ENCODE assay signal across 12 cellular contexts in genomic region chr9:95773061-95773433, GRCh38.
A peak's percentile ranks its signal among the peaks of the same experiment; 100 is the strongest.
DNase-seq lines count a peak whose midpoint lies in the region; ATAC-seq and TF ChIP-seq lines count a peak whose summit lies in the region.
"Had no signal": no experiment of that assay in that cellular context is flagged by ENCODE, and none has a peak within 500 bp of the region (broad histone marks: within the 10 kb centered on the region; RNA-seq: fewer than 3 reads in every experiment).

No MANE protein-coding gene starts in this region.

- H3K4me2 ChIP-seq in GM23338 (peak overlapping the region; percentile 71), hepatocyte (peak overlapping the region; percentile 75)
- H3K4me2 ChIP-seq: KMS-11 had no signal

- peaks cover 23% of the 10 kb centered on the region; the same call in 1 of the 2 replicates for H3F3A ChIP-seq in GM23338 (replicated peaks; ENCODE audit: low read depth)

- peaks cover 35% of the 10 kb centered on the region for H3K4me1 Mint-ChIP-seq in GM23338
- peaks cover 8% of the 10 kb centered on the region for H3K4me1 Mint-ChIP-seq in activated naive CD8-positive, alpha-beta T cell treated with anti-CD3 and anti-CD28 coated beads, Interleukin-2, amount 10 ng/mL, durations not matched to agents 7 days and 5 days

- no peaks in the 10 kb centered on the region for H3K9me3 Mint-ChIP-seq in GM23338
- H3K9me3 Mint-ChIP-seq in activated naive CD8-positive, alpha-beta T cell treated with anti-CD3 and anti-CD28 coated beads, Interleukin-2, amount 10 ng/mL, durations not matched to agents 7 days and 5 days: no peaks in the 10 kb centered on the region
- H3K9me3 Mint-ChIP-seq: T-helper 2 cell treated with Interferon-gamma antibody and Interleukin-4, amounts not matched to agents 5 μg/mL and 100 μg/mL, for 36 hours had no signal

- TF ChIP-seq CTCF in GM23338 (conservative IDR thresholded peaks at IDR 0.05; ENCODE audit: low read depth in 2 of 2): no peak
- TF ChIP-seq CTCF in hepatocyte (IDR thresholded peaks at IDR 0.05; ENCODE audit: poor library complexity): no peak
- TF ChIP-seq CTCF in GM13976 (IDR thresholded peaks at IDR 0.05; ENCODE audit: borderline replicate concordance, control extremely low read depth, extremely low read depth, insufficient read depth, missing control alignments): no peak

- no peaks in the 10 kb centered on the region for H3K9me3 ChIP-seq in hepatocyte (ENCODE audit: low read depth)
- no peaks in the 10 kb centered on the region for H3K9me3 ChIP-seq in stomach smooth muscle (ENCODE audit: control insufficient read depth in 2 of 2, low read length in 2 of 2)

- peaks cover 16% of the 10 kb centered on the region for H3K27me3 Mint-ChIP-seq in GM23338 (ENCODE audit: insufficient read depth, low read depth, poor library complexity)
- peaks cover 24% of the 10 kb centered on the region for H3K27me3 Mint-ChIP-seq in activated naive CD8-positive, alpha-beta T cell treated with anti-CD3 and anti-CD28 coated beads, Interleukin-2, amount 10 ng/mL, durations not matched to agents 7 days and 5 days

- no peak for ATAC-seq in GM23338
- no peak for ATAC-seq in activated naive CD8-positive, alpha-beta T cell treated with anti-CD3 and anti-CD28 coated beads, Interleukin-2, amount 10 ng/mL, durations not matched to agents 7 days and 5 days (ENCODE audit: low read depth)

- H3K36me3 ChIP-seq in GM23338 (ENCODE audit: insufficient read depth) (no peaks in the 10 kb centered on the region), hepatocyte (replicated peaks; ENCODE audit: insufficient read depth, low read depth) (no peaks in the 10 kb centered on the region), stomach smooth muscle (ENCODE audit: control insufficient read depth in 2 of 2, insufficient read depth in 2 of 2, low read length in 2 of 2) (no peaks in the 10 kb centered on the region)

- H3K79me2 ChIP-seq in GM23338 (replicated peaks; ENCODE audit: insufficient read depth): no peaks in the 10 kb centered on the region
- no peaks in the 10 kb centered on the region for H3K79me2 ChIP-seq in hepatocyte

- 62% methylated on average over 4 of the region's 4 CpGs for WGBS in hepatocyte (ENCODE audit: low lambda C conversion rate, missing lambda C conversion rate)

- no peak for DNase-seq in GM23338 (ENCODE audit: low spot score)
- no peak for DNase-seq in activated naive CD8-positive, alpha-beta T cell treated with anti-CD3 and anti-CD28 coated beads, Interleukin-2, amount 10 ng/mL, durations not matched to agents 7 days and 5 days
- DNase-seq in hepatocyte (ENCODE audit: low spot score): no peak
- DNase-seq in hippocampal formation (lab: John Stamatoyannopoulos, UW): no peak
- no peak for DNase-seq in NCI-H1092 treated with DMSO at 0.1 percent for 48 hours (lab: John Stamatoyannopoulos, UW)
- no peak for DNase-seq in GM13976 (ENCODE audit: low spot score)
- DNase-seq in NAMALWA (ENCODE audit: low spot score): no peak
- DNase-seq: NCI-H2171 had no signal

- H3K4me1 ChIP-seq in GM23338 (ENCODE audit: insufficient read depth) (peaks cover 39% of the 10 kb centered on the region), hepatocyte (ENCODE audit: insufficient read depth) (peaks cover 34% of the 10 kb centered on the region), stomach smooth muscle (ENCODE audit: control insufficient read depth, insufficient read depth, low read length) (peaks cover 31% of the 10 kb centered on the region)

- H3K4me3 ChIP-seq in GM23338 (peak overlapping the region; percentile 31; the same call in 1 of the 2 replicates), hepatocyte (no peak overlapping the region), stomach smooth muscle (ENCODE audit: low read length in 2 of 2) (peak overlapping the region in 1 of 2 donors; percentile 64)
- H3K4me3 ChIP-seq: skin epidermis had no signal

- POLR2A ChIA-PET in activated naive CD8-positive, alpha-beta T cell treated with anti-CD3 and anti-CD28 coated beads, Interleukin-2, amount 10 ng/mL, durations not matched to agents 7 days and 5 days (lab: Charles Lee): interaction anchor here (1.0 kb wide), 1 partner anchor 103 kb away, joined by 4 read pairs; the partner anchor contains the start of gene ERCC6L2

- H3K4me3 Mint-ChIP-seq in GM23338: no peak overlapping the region
- H3K4me3 Mint-ChIP-seq in activated naive CD8-positive, alpha-beta T cell treated with anti-CD3 and anti-CD28 coated beads, Interleukin-2, amount 10 ng/mL, durations not matched to agents 7 days and 5 days: peak overlapping the region; percentile 68
- H3K4me3 Mint-ChIP-seq: T-helper 2 cell treated with Interferon-gamma antibody and Interleukin-4, amounts not matched to agents 5 μg/mL and 100 μg/mL, for 36 hours had no signal

- peak overlapping the region; percentile 52 to 60 for H3K9ac ChIP-seq in stomach smooth muscle (ENCODE audit: low read length in 2 of 2)
- H3K9ac ChIP-seq: KMS-11 had no signal

- no peaks in the 10 kb centered on the region for H4K20me1 ChIP-seq in GM23338 (replicated peaks; ENCODE audit: insufficient read depth)
- H4K20me1 ChIP-seq in hepatocyte (ENCODE audit: insufficient read depth, poor library complexity, severe bottlenecking): no peaks in the 10 kb centered on the region

- H3K27ac ChIP-seq in GM23338 (ENCODE audit: low read depth) (no peak overlapping the region), hepatocyte (peak overlapping the region; percentile 93), stomach smooth muscle (ENCODE audit: low read length) (peak overlapping the region; percentile 82)
- H3K27ac ChIP-seq: KMS-11 had no signal

- H3K27me3 ChIP-seq in GM23338 (ENCODE audit: insufficient read depth) (0 out of 2 replicates have a peak, but pooled peaks cover 8% of the 10 kb centered on the region), hepatocyte (no peaks in the 10 kb centered on the region), stomach smooth muscle (ENCODE audit: control insufficient read depth in 1 of 2, insufficient read depth in 2 of 2, low read length in 2 of 2) (no peaks in the 10 kb centered on the region)

- peak overlapping the region; percentile 46; the same call in 1 of the 2 replicates for H3K27ac Mint-ChIP-seq in GM23338
- H3K27ac Mint-ChIP-seq in activated naive CD8-positive, alpha-beta T cell treated with anti-CD3 and anti-CD28 coated beads, Interleukin-2, amount 10 ng/mL, durations not matched to agents 7 days and 5 days: peak overlapping the region; percentile 37
- H3K27ac Mint-ChIP-seq: T-helper 2 cell treated with Interferon-gamma antibody and Interleukin-4, amounts not matched to agents 5 μg/mL and 100 μg/mL, for 36 hours had no signal

- in situ Hi-C loops in GM13976 (cut with MboI; ENCODE audit: low sequenced_read_pairs, unreplicated experiment): no loop called here

- H3K9me2 ChIP-seq in GM23338 (ENCODE audit: insufficient read depth): no peaks in the 10 kb centered on the region; the same call in 1 of the 2 replicates
- no peaks in the 10 kb centered on the region for H3K9me2 ChIP-seq in hepatocyte (replicated peaks; ENCODE audit: insufficient read depth)

- no peaks in the 10 kb centered on the region for H3K36me3 Mint-ChIP-seq in GM23338 (ENCODE audit: low read depth)
- H3K36me3 Mint-ChIP-seq in activated naive CD8-positive, alpha-beta T cell treated with anti-CD3 and anti-CD28 coated beads, Interleukin-2, amount 10 ng/mL, durations not matched to agents 7 days and 5 days: no peaks in the 10 kb centered on the region

- H2AFZ ChIP-seq in GM23338 (peak overlapping the region; percentile 94), hepatocyte (peak overlapping the region; percentile 14)

TF ChIP-seq in GM23338, 12 proteins besides CTCF, POLR2A, EP300 and RAD21:
- TF ChIP-seq JUNB (IDR thresholded peaks at IDR 0.05; ENCODE audit: unreplicated experiment) (no peak), ETS1 (IDR thresholded peaks at IDR 0.05) (no peak), CREB1 (CRISPR knock-in tag; IDR thresholded peaks at IDR 0.05; ENCODE audit: low read depth) (no peak), EZH2 (IDR thresholded peaks at IDR 0.05; ENCODE audit: low read depth, unreplicated experiment) (no peak)
